In genomic region chr13:27044837-27045570, GRCh38 we compare ENCODE assay signal across 9 cellular contexts.
A peak's percentile ranks its signal among the peaks of the same experiment; 100 is the strongest.
DNase-seq lines count a peak whose midpoint lies in the region; ATAC-seq and TF ChIP-seq lines count a peak whose summit lies in the region.
"Had no signal": no experiment of that assay in that cellular context is flagged by ENCODE, and none has a peak within 500 bp of the region (broad histone marks: within the 10 kb centered on the region; RNA-seq: fewer than 3 reads in every experiment).

No MANE protein-coding gene starts in this region.

- H3K4me3 ChIP-seq in CD4-positive, alpha-beta memory T cell (ENCODE audit: low read length in 2 of 2), result no peak overlapping the region
- no peak overlapping the region for H3K4me3 ChIP-seq in ascending aorta
- H3K4me3 ChIP-seq: right atrium auricular region had no signal

- H3K4me1 ChIP-seq in CD4-positive, alpha-beta memory T cell (ENCODE audit: insufficient read depth, low read length), result no peaks in the 10 kb centered on the region
- no peaks in the 10 kb centered on the region for H3K4me1 ChIP-seq in ascending aorta
- H3K4me1 ChIP-seq: right atrium auricular region had no signal

- TF ChIP-seq CTCF in ascending aorta (IDR thresholded peaks at IDR 0.05), result no peak

- DNase-seq in CD4-positive, alpha-beta memory T cell, result peak in 3 of 5 donors; percentile 8 to 47 (median 27)
- peak; percentile 59 for DNase-seq in activated naive CD8-positive, alpha-beta T cell treated with anti-CD3 and anti-CD28 coated beads, Interleukin-2, amount 10 ng/mL, durations not matched to agents 7 days and 5 days
- DNase-seq in left cardiac atrium (no peak), ascending aorta (ENCODE audit: low spot score in 2 of 2) (no peak), HuH-7 (ENCODE audit: low spot score) (no peak)

- H3K27me3 Mint-ChIP-seq in CD4-positive, alpha-beta memory T cell, result peaks cover 3 to 7% of the 10 kb centered on the region in 2 donors
- peaks cover 5% of the 10 kb centered on the region for H3K27me3 Mint-ChIP-seq in activated naive CD8-positive, alpha-beta T cell treated with anti-CD3 and anti-CD28 coated beads, Interleukin-2, amount 10 ng/mL, durations not matched to agents 7 days and 5 days

- no peaks in the 10 kb centered on the region for H3K27me3 ChIP-seq in CD4-positive, alpha-beta memory T cell (ENCODE audit: insufficient read depth, low read length)
- no peaks in the 10 kb centered on the region for H3K27me3 ChIP-seq in ascending aorta
- H3K27me3 ChIP-seq: right atrium auricular region had no signal

- POLR2A ChIA-PET in CD4-positive, alpha-beta memory T cell (lab: Charles Lee; ENCODE audit: partially characterized antibody), result interaction anchor here (0.6 kb wide), 1 partner anchor 89 kb away, joined by 3 read pairs; no protein-coding TSS in a partner anchor
- POLR2A ChIA-PET in activated naive CD8-positive, alpha-beta T cell treated with anti-CD3 and anti-CD28 coated beads, Interleukin-2, amount 10 ng/mL, durations not matched to agents 7 days and 5 days (lab: Charles Lee), result interaction anchor here (1.0 to 1.7 kb wide), 6 partner anchors 17 to 410 kb away, joined by 4 to 9 read pairs (median 6); partner anchors contain the start of gene RPL21

- H3K9me3 ChIP-seq in CD4-positive, alpha-beta memory T cell (ENCODE audit: control insufficient read depth in 1 of 2, low read length in 2 of 2), result no peaks in the 10 kb centered on the region
- H3K9me3 ChIP-seq in ascending aorta, result no peaks in the 10 kb centered on the region
- H3K9me3 ChIP-seq: right atrium auricular region had no signal

- H3K27ac ChIP-seq in CD4-positive, alpha-beta memory T cell (ENCODE audit: low read depth, low read length), result no peak overlapping the region
- H3K27ac ChIP-seq in ascending aorta, result no peak overlapping the region
- H3K27ac ChIP-seq: right atrium auricular region had no signal

- ATAC-seq in GM19043 (IDR thresholded peaks at IDR 0.05; ENCODE audit: low read depth, unreplicated experiment), result peak; percentile 78
- ATAC-seq in HG03442 (IDR thresholded peaks at IDR 0.05; ENCODE audit: unreplicated experiment), result peak; percentile 81
- peak; percentile 94 for ATAC-seq in activated naive CD8-positive, alpha-beta T cell treated with anti-CD3 and anti-CD28 coated beads, Interleukin-2, amount 10 ng/mL, durations not matched to agents 7 days and 5 days (ENCODE audit: low read depth)
- no peak for ATAC-seq in left cardiac atrium
- ATAC-seq in HG03095 (IDR thresholded peaks at IDR 0.05; ENCODE audit: unreplicated experiment), result no peak

- intact Hi-C loops in CD4-positive, alpha-beta memory T cell (cut with micrococcal nuclease), result no loop called here
- intact Hi-C loops in left cardiac atrium (cut with DNase I), result no loop called here
- intact Hi-C loops in ascending aorta (cut with DNase I), result no loop called here

- CTCF ChIA-PET in CD4-positive, alpha-beta memory T cell (lab: Charles Lee; ENCODE audit: partially characterized antibody), result no interaction called here

- H3K36me3 ChIP-seq in CD4-positive, alpha-beta memory T cell (ENCODE audit: insufficient read depth, low read length), result no peaks in the 10 kb centered on the region
- no peaks in the 10 kb centered on the region for H3K36me3 ChIP-seq in ascending aorta
- H3K36me3 ChIP-seq: right atrium auricular region had no signal

- H3K9me3 Mint-ChIP-seq in CD4-positive, alpha-beta memory T cell, result peaks cover 0 to 3% (median 0%) of the 10 kb centered on the region in 8 donors
- H3K9me3 Mint-ChIP-seq in activated naive CD8-positive, alpha-beta T cell treated with anti-CD3 and anti-CD28 coated beads, Interleukin-2, amount 10 ng/mL, durations not matched to agents 7 days and 5 days, result no peaks in the 10 kb centered on the region

- peak overlapping the region in 2 of 8 donors; percentile 10 to 12 for H3K4me3 Mint-ChIP-seq in CD4-positive, alpha-beta memory T cell
- H3K4me3 Mint-ChIP-seq in activated naive CD8-positive, alpha-beta T cell treated with anti-CD3 and anti-CD28 coated beads, Interleukin-2, amount 10 ng/mL, durations not matched to agents 7 days and 5 days, result peak overlapping the region; percentile 71

- peak overlapping the region in 5 of 7 donors; percentile 36 to 69 (median 66) for H3K27ac Mint-ChIP-seq in CD4-positive, alpha-beta memory T cell
- peak overlapping the region; percentile 96 for H3K27ac Mint-ChIP-seq in activated naive CD8-positive, alpha-beta T cell treated with anti-CD3 and anti-CD28 coated beads, Interleukin-2, amount 10 ng/mL, durations not matched to agents 7 days and 5 days

- peaks cover 3 to 9% (median 5%) of the 10 kb centered on the region in 4 donors for H3K4me1 Mint-ChIP-seq in CD4-positive, alpha-beta memory T cell
- peaks cover 36% of the 10 kb centered on the region for H3K4me1 Mint-ChIP-seq in activated naive CD8-positive, alpha-beta T cell treated with anti-CD3 and anti-CD28 coated beads, Interleukin-2, amount 10 ng/mL, durations not matched to agents 7 days and 5 days

- H3K36me3 Mint-ChIP-seq in CD4-positive, alpha-beta memory T cell, result peaks cover 0 to under 1% of the 10 kb centered on the region in 2 donors
- H3K36me3 Mint-ChIP-seq in activated naive CD8-positive, alpha-beta T cell treated with anti-CD3 and anti-CD28 coated beads, Interleukin-2, amount 10 ng/mL, durations not matched to agents 7 days and 5 days, result peaks cover 3% of the 10 kb centered on the region

Comparison
In these comparisons a context has a peak if more than half of its experiments do, and no peak if none do; other contexts are left out.
1. DNase-seq: peak in CD4-positive, alpha-beta memory T cell (3 of 5) and activated naive CD8-positive, alpha-beta T cell treated with anti-CD3 and anti-CD28 coated beads, Interleukin-2, amount 10 ng/mL, durations not matched to agents 7 days and 5 days (single experiment); none in left cardiac atrium (single experiment), ascending aorta (0 of 2) and HuH-7 (single experiment).
2. ATAC-seq: peak in GM19043 (single experiment), HG03442 (single experiment) and activated naive CD8-positive, alpha-beta T cell treated with anti-CD3 and anti-CD28 coated beads, Interleukin-2, amount 10 ng/mL, durations not matched to agents 7 days and 5 days (single experiment); none in left cardiac atrium (0 of 2) and HG03095 (single experiment).